Comparison of ENCODE assay signal across 26 cellular contexts in genomic region chr20:25089096-25089495, GRCh38. TPM values are rescaled to one million over a fixed set of nuclear protein-coding genes. Genes with fewer than 3 reads are reported as not detected.
"Had no signal": no experiment of that assay in that cellular context is flagged by ENCODE, and none has a peak within 500 bp of the region (broad histone marks: within the 10 kb centered on the region; RNA-seq: fewer than 3 reads in every experiment).

No MANE protein-coding gene starts in this region.

- H3K36me3 Mint-ChIP-seq: activated naive CD4-positive, alpha-beta T cell treated with anti-CD3 and anti-CD28 coated beads, Interleukin-2, amount 10 ng/mL, durations not matched to agents 7 days and 5 days; activated naive CD8-positive, alpha-beta T cell treated with anti-CD3 and anti-CD28 coated beads for 36 hours had no signal

- H3K4me3 Mint-ChIP-seq: activated CD8-positive, alpha-beta T cell treated with anti-CD3 and anti-CD28 coated beads for 36 hours; activated naive CD4-positive, alpha-beta T cell treated with anti-CD3 and anti-CD28 coated beads, Interleukin-2, amount 10 ng/mL, durations not matched to agents 7 days and 5 days; activated naive CD8-positive, alpha-beta T cell treated with anti-CD3 and anti-CD28 coated beads for 36 hours had no signal

- H3K9me3 ChIP-seq: SJCRH30 had no signal

- H3K27ac ChIP-seq: brain microvascular endothelial cell, cardiac muscle cell, RWPE1, SJCRH30 had no signal

- H3K27ac Mint-ChIP-seq: activated CD8-positive, alpha-beta T cell treated with anti-CD3 and anti-CD28 coated beads for 36 hours; activated naive CD4-positive, alpha-beta T cell treated with anti-CD3 and anti-CD28 coated beads, Interleukin-2, amount 10 ng/mL, durations not matched to agents 7 days and 5 days; activated naive CD8-positive, alpha-beta T cell treated with anti-CD3 and anti-CD28 coated beads for 36 hours; activated T-helper 2 cell treated with anti-CD3 and anti-CD28 coated beads, Interferon-gamma antibody, Interleukin-2, Interleukin-4, amounts not matched to agents 10 μg/mL and 5 μg/mL and 100 μg/mL, durations not matched to agents 14 hours and 24 hours and 36 hours had no signal

- ATAC-seq: activated CD8-positive, alpha-beta T cell treated with anti-CD3 and anti-CD28 coated beads for 36 hours; Panc1; SK-N-SH treated with all-trans-retinoic acid at 6 μM for 48 hours had no signal

- H3K36me3 ChIP-seq: brain microvascular endothelial cell, cardiac muscle cell, SJCRH30 had no signal

- DNase-seq: activated CD4-positive, CD25-positive, alpha-beta regulatory T cell; activated CD8-positive, alpha-beta T cell treated with anti-CD3 and anti-CD28 coated beads for 36 hours; activated gamma-delta T cell treated with Interleukin-2 at 50 U/mL for 16 hours; activated naive CD4-positive, alpha-beta T cell treated with anti-CD3 and anti-CD28 coated beads, Interleukin-2, amount 10 ng/mL, durations not matched to agents 7 days and 5 days; activated naive CD8-positive, alpha-beta T cell treated with anti-CD3 and anti-CD28 coated beads for 36 hours; activated T-cell treated with anti-CD3 and anti-CD28 coated beads, Interleukin-2, amount 50 U/mL, for 48 hours; brain microvascular endothelial cell; Karpas-422; NCI-H1105 treated with DMSO at 0.1 percent for 48 hours; NCI-H1436 treated with DMSO at 0.1 percent for 48 hours; NCI-H187; NCI-H2081; NCI-H510A treated with DMSO at 0.1 percent for 48 hours; NCI-H69; NK-92 treated with Interleukin-12 subunit alpha and Interleukin-12 subunit beta, amount 100 ng/mL, for 24 hours; OCI-M1; Right ventricle myocardium superior; SJCRH30; SW 1271; T1000 had no signal

- H3K4me1 ChIP-seq: SJCRH30 had no signal

- H3K4me3 ChIP-seq: cardiac muscle cell, SJCRH30 had no signal

- H3K9me3 Mint-ChIP-seq: activated CD8-positive, alpha-beta T cell treated with anti-CD3 and anti-CD28 coated beads for 36 hours; activated naive CD4-positive, alpha-beta T cell treated with anti-CD3 and anti-CD28 coated beads, Interleukin-2, amount 10 ng/mL, durations not matched to agents 7 days and 5 days; activated naive CD8-positive, alpha-beta T cell treated with anti-CD3 and anti-CD28 coated beads for 36 hours; activated T-helper 2 cell treated with anti-CD3 and anti-CD28 coated beads, Interferon-gamma antibody, Interleukin-2, Interleukin-4, amounts not matched to agents 10 μg/mL and 5 μg/mL and 100 μg/mL, durations not matched to agents 14 hours and 24 hours and 36 hours had no signal

RNA-seq across cellular contexts. Expression of gene VSX1, which starts 7.2 kb away (rescaled TPM):
- total RNA-seq: activated CD8-positive, alpha-beta T cell treated with anti-CD3 and anti-CD28 coated beads for 36 hours; activated naive CD8-positive, alpha-beta T cell treated with anti-CD3 and anti-CD28 coated beads for 36 hours; activated T-helper 2 cell treated with anti-CD3 and anti-CD28 coated beads, Interferon-gamma antibody, Interleukin-2, Interleukin-4, amounts not matched to agents 10 μg/mL and 5 μg/mL and 100 μg/mL, durations not matched to agents 14 hours and 24 hours and 36 hours; cardiac muscle cell; T-helper 1 cell treated with Interleukin-12 subunit alpha and Interleukin-12 subunit beta and Interleukin-4 antibody, amounts not matched to agents 30 ng/mL and 1 ng/mL, for 36 hours had no signal

RNA-seq across cellular contexts. Expression of gene ACSS1, which starts 31.2 kb away (rescaled TPM):
- total RNA-seq: cardiac muscle cell had no signal
